Comparison of ENCODE assay signal across 2 cellular contexts in the genomic region with DNA sequence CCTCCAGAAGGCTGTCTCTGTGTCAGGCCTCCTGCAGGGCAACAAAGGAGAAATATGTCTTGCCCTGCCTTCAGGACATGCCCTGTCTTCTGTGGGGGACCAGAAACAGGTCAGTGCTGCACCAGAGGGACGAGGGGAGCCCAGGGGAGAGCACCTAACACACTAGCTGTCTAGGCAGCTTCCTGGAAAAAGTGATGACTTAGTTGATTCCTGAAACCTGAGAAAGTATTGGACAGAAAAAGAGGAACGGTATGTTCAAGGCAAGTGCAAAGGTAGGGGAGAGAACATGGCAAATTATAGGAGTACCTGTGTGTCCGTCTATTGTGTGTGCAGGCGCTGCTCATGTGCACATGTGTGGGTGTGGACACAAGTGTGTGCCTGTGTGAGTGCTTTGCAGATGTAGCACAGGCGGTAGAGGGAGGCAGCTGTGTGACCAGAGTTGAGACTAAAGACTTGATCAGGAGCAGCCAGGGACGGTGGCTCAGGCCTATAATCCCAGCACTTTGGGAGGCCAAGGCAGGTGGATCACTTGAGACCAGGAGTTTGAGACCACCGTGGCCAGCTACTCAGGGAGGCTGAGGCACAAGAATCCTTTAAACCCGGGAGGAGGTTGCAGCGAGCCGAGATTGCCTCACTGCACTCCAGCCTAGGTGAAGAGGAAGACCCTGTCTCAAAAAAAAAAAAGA.
TF ChIP-seq lines count a peak whose summit lies in the region.

No MANE protein-coding gene starts in this region.

TF ChIP-seq in IMR-90, 13 proteins besides CTCF, POLR2A, EP300 and RAD21:
- TF ChIP-seq MAZ (IDR thresholded peaks at IDR 0.05; ENCODE audit: borderline replicate concordance, low read depth, low read length) (no peak), MAFK (IDR thresholded peaks at IDR 0.05; ENCODE audit: low read depth, low read length) (peak; percentile 85), RFX5 (IDR thresholded peaks at IDR 0.05; ENCODE audit: low read depth, low read length) (no peak)

TF ChIP-seq in K562, 482 proteins besides CTCF, POLR2A, EP300 and RAD21 (continues in another document):
- TF ChIP-seq ADNP (tag; IDR thresholded peaks at IDR 0.05): no peak
- no peak for TF ChIP-seq ZC3H11A (IDR thresholded peaks at IDR 0.05; ENCODE audit: low read depth, low read length)
- TF ChIP-seq ZNF316 (IDR thresholded peaks at IDR 0.05): peak; percentile 92
- TF ChIP-seq, protein P1, sequence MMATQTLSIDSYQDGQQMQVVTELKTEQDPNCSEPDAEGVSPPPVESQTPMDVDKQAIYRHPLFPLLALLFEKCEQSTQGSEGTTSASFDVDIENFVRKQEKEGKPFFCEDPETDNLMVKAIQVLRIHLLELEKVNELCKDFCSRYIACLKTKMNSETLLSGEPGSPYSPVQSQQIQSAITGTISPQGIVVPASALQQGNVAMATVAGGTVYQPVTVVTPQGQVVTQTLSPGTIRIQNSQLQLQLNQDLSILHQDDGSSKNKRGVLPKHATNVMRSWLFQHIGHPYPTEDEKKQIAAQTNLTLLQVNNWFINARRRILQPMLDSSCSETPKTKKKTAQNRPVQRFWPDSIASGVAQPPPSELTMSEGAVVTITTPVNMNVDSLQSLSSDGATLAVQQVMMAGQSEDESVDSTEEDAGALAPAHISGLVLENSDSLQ (IDR thresholded peaks at IDR 0.05): no peak
- TF ChIP-seq, protein P2, sequence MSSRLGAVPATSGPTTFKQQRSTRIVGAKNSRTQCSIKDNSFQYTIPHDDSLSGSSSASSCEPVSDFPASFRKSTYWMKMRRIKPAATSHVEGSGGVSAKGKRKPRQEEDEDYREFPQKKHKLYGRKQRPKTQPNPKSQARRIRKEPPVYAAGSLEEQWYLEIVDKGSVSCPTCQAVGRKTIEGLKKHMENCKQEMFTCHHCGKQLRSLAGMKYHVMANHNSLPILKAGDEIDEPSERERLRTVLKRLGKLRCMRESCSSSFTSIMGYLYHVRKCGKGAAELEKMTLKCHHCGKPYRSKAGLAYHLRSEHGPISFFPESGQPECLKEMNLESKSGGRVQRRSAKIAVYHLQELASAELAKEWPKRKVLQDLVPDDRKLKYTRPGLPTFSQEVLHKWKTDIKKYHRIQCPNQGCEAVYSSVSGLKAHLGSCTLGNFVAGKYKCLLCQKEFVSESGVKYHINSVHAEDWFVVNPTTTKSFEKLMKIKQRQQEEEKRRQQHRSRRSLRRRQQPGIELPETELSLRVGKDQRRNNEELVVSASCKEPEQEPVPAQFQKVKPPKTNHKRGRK (tag; IDR thresholded peaks at IDR 0.05): 0 out of 2 replicates have a peak, but pooled peaks have one; percentile 34
- TF ChIP-seq BACH1 (tag; IDR thresholded peaks at IDR 0.05): no peak
- no peak for TF ChIP-seq MEF2D (tag; conservative IDR thresholded peaks at IDR 0.05; ENCODE audit: low read depth)
- TF ChIP-seq NR1H2 (CRISPR knock-in tag; IDR thresholded peaks at IDR 0.05): no peak
- no peak for TF ChIP-seq ZNF146 (CRISPR knock-in tag; IDR thresholded peaks at IDR 0.05; ENCODE audit: unreplicated experiment)
- TF ChIP-seq, protein P3, sequence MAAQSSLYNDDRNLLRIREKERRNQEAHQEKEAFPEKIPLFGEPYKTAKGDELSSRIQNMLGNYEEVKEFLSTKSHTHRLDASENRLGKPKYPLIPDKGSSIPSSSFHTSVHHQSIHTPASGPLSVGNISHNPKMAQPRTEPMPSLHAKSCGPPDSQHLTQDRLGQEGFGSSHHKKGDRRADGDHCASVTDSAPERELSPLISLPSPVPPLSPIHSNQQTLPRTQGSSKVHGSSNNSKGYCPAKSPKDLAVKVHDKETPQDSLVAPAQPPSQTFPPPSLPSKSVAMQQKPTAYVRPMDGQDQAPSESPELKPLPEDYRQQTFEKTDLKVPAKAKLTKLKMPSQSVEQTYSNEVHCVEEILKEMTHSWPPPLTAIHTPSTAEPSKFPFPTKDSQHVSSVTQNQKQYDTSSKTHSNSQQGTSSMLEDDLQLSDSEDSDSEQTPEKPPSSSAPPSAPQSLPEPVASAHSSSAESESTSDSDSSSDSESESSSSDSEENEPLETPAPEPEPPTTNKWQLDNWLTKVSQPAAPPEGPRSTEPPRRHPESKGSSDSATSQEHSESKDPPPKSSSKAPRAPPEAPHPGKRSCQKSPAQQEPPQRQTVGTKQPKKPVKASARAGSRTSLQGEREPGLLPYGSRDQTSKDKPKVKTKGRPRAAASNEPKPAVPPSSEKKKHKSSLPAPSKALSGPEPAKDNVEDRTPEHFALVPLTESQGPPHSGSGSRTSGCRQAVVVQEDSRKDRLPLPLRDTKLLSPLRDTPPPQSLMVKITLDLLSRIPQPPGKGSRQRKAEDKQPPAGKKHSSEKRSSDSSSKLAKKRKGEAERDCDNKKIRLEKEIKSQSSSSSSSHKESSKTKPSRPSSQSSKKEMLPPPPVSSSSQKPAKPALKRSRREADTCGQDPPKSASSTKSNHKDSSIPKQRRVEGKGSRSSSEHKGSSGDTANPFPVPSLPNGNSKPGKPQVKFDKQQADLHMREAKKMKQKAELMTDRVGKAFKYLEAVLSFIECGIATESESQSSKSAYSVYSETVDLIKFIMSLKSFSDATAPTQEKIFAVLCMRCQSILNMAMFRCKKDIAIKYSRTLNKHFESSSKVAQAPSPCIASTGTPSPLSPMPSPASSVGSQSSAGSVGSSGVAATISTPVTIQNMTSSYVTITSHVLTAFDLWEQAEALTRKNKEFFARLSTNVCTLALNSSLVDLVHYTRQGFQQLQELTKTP (IDR thresholded peaks at IDR 0.05; ENCODE audit: low read depth in 1 of 2, partially characterized antibody in 2 of 2): no peak
- no peak for TF ChIP-seq TAF9B (IDR thresholded peaks at IDR 0.05; ENCODE audit: partially characterized antibody)
- TF ChIP-seq MAFF (IDR thresholded peaks at IDR 0.05; ENCODE audit: low read length): peak; percentile 75; the same call in 1 of the 2 replicates
- no peak for TF ChIP-seq ASH1L (IDR thresholded peaks at IDR 0.05; ENCODE audit: borderline replicate concordance, low read depth, partially characterized antibody)
- TF ChIP-seq GATAD2A (IDR thresholded peaks at IDR 0.05): no peak
- TF ChIP-seq ZNF696 (CRISPR knock-in tag; conservative IDR thresholded peaks at IDR 0.05): no peak
- TF ChIP-seq ZBTB7A (IDR thresholded peaks at IDR 0.05; ENCODE audit: borderline replicate concordance, control insufficient read depth, low read depth, low read length): no peak
- no peak for TF ChIP-seq ZNF197 (CRISPR knock-in tag; IDR thresholded peaks at IDR 0.05; ENCODE audit: low read depth)
- no peak for TF ChIP-seq ZNF239 (CRISPR knock-in tag; IDR thresholded peaks at IDR 0.05)
- no peak for TF ChIP-seq MTF1 (CRISPR knock-in tag; IDR thresholded peaks at IDR 0.05; ENCODE audit: borderline replicate concordance)
- TF ChIP-seq, protein P4, sequence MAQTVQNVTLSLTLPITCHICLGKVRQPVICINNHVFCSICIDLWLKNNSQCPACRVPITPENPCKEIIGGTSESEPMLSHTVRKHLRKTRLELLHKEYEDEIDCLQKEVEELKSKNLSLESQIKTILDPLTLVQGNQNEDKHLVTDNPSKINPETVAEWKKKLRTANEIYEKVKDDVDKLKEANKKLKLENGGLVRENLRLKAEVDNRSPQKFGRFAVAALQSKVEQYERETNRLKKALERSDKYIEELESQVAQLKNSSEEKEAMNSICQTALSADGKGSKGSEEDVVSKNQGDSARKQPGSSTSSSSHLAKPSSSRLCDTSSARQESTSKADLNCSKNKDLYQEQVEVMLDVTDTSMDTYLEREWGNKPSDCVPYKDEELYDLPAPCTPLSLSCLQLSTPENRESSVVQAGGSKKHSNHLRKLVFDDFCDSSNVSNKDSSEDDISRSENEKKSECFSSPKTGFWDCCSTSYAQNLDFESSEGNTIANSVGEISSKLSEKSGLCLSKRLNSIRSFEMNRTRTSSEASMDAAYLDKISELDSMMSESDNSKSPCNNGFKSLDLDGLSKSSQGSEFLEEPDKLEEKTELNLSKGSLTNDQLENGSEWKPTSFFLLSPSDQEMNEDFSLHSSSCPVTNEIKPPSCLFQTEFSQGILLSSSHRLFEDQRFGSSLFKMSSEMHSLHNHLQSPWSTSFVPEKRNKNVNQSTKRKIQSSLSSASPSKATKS (CRISPR knock-in tag; IDR thresholded peaks at IDR 0.05): no peak
- TF ChIP-seq ZNF274 (IDR thresholded peaks at IDR 0.05; ENCODE audit: borderline replicate concordance, low read depth, low read length): no peak
- no peak for TF ChIP-seq MXI1 (IDR thresholded peaks at IDR 0.05; ENCODE audit: low read depth, low read length)
- TF ChIP-seq, protein P5, sequence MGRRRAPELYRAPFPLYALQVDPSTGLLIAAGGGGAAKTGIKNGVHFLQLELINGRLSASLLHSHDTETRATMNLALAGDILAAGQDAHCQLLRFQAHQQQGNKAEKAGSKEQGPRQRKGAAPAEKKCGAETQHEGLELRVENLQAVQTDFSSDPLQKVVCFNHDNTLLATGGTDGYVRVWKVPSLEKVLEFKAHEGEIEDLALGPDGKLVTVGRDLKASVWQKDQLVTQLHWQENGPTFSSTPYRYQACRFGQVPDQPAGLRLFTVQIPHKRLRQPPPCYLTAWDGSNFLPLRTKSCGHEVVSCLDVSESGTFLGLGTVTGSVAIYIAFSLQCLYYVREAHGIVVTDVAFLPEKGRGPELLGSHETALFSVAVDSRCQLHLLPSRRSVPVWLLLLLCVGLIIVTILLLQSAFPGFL (CRISPR knock-in tag; IDR thresholded peaks at IDR 0.05): no peak
- TF ChIP-seq SAFB (IDR thresholded peaks at IDR 0.05; ENCODE audit: borderline replicate concordance, low read depth, low read length): no peak
- no peak for TF ChIP-seq ZNF175 (CRISPR knock-in tag; IDR thresholded peaks at IDR 0.05; ENCODE audit: low read depth)
- TF ChIP-seq, protein P6, sequence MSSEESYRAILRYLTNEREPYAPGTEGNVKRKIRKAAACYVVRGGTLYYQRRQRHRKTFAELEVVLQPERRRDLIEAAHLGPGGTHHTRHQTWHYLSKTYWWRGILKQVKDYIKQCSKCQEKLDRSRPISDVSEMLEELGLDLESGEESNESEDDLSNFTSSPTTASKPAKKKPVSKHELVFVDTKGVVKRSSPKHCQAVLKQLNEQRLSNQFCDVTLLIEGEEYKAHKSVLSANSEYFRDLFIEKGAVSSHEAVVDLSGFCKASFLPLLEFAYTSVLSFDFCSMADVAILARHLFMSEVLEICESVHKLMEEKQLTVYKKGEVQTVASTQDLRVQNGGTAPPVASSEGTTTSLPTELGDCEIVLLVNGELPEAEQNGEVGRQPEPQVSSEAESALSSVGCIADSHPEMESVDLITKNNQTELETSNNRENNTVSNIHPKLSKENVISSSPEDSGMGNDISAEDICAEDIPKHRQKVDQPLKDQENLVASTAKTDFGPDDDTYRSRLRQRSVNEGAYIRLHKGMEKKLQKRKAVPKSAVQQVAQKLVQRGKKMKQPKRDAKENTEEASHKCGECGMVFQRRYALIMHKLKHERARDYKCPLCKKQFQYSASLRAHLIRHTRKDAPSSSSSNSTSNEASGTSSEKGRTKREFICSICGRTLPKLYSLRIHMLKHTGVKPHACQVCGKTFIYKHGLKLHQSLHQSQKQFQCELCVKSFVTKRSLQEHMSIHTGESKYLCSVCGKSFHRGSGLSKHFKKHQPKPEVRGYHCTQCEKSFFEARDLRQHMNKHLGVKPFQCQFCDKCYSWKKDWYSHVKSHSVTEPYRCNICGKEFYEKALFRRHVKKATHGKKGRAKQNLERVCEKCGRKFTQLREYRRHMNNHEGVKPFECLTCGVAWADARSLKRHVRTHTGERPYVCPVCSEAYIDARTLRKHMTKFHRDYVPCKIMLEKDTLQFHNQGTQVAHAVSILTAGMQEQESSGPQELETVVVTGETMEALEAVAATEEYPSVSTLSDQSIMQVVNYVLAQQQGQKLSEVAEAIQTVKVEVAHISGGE (CRISPR knock-in tag; IDR thresholded peaks at IDR 0.05): no peak
- TF ChIP-seq C11orf30 (IDR thresholded peaks at IDR 0.05; ENCODE audit: low read depth): peak; percentile 85
- no peak for TF ChIP-seq SIX5 (IDR thresholded peaks at IDR 0.05; ENCODE audit: borderline replicate concordance in 1 of 2, insufficient read depth in 1 of 2, low read depth in 1 of 2, low read length in 2 of 2)
- TF ChIP-seq ARID1B (IDR thresholded peaks at IDR 0.05): no peak
- no peak for TF ChIP-seq L3MBTL2 (IDR thresholded peaks at IDR 0.05)
- TF ChIP-seq HMGN3 (IDR thresholded peaks at IDR 0.05; ENCODE audit: borderline replicate concordance, extremely low read depth, insufficient read length, low read depth, low read length): no peak
- peak; percentile 88 for TF ChIP-seq MAFG (tag; conservative IDR thresholded peaks at IDR 0.05)
- TF ChIP-seq, protein P7, sequence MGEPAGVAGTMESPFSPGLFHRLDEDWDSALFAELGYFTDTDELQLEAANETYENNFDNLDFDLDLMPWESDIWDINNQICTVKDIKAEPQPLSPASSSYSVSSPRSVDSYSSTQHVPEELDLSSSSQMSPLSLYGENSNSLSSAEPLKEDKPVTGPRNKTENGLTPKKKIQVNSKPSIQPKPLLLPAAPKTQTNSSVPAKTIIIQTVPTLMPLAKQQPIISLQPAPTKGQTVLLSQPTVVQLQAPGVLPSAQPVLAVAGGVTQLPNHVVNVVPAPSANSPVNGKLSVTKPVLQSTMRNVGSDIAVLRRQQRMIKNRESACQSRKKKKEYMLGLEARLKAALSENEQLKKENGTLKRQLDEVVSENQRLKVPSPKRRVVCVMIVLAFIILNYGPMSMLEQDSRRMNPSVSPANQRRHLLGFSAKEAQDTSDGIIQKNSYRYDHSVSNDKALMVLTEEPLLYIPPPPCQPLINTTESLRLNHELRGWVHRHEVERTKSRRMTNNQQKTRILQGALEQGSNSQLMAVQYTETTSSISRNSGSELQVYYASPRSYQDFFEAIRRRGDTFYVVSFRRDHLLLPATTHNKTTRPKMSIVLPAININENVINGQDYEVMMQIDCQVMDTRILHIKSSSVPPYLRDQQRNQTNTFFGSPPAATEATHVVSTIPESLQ (CRISPR knock-in tag; IDR thresholded peaks at IDR 0.05): no peak
- TF ChIP-seq ARNT (IDR thresholded peaks at IDR 0.05): no peak
- TF ChIP-seq ZBTB8A (IDR thresholded peaks at IDR 0.05; ENCODE audit: partially characterized antibody): no peak
- TF ChIP-seq, protein P8, sequence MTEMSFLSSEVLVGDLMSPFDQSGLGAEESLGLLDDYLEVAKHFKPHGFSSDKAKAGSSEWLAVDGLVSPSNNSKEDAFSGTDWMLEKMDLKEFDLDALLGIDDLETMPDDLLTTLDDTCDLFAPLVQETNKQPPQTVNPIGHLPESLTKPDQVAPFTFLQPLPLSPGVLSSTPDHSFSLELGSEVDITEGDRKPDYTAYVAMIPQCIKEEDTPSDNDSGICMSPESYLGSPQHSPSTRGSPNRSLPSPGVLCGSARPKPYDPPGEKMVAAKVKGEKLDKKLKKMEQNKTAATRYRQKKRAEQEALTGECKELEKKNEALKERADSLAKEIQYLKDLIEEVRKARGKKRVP (CRISPR knock-in tag; IDR thresholded peaks at IDR 0.05): no peak
- TF ChIP-seq, protein P9, sequence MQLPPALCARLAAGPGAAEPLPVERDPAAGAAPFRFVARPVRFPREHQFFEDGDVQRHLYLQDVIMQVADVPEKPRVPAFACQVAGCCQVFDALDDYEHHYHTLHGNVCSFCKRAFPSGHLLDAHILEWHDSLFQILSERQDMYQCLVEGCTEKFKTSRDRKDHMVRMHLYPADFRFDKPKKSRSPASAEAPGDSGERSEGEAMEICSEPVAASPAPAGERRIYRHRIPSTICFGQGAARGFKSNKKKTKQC (CRISPR knock-in tag; IDR thresholded peaks at IDR 0.05): no peak
- TF ChIP-seq ZNF134 (CRISPR knock-in tag; conservative IDR thresholded peaks at IDR 0.05): no peak
- no peak for TF ChIP-seq KHSRP (IDR thresholded peaks at IDR 0.05)
- peak; percentile 73 for TF ChIP-seq MAFK (IDR thresholded peaks at IDR 0.05; ENCODE audit: low read length)
